In the genomic region with DNA sequence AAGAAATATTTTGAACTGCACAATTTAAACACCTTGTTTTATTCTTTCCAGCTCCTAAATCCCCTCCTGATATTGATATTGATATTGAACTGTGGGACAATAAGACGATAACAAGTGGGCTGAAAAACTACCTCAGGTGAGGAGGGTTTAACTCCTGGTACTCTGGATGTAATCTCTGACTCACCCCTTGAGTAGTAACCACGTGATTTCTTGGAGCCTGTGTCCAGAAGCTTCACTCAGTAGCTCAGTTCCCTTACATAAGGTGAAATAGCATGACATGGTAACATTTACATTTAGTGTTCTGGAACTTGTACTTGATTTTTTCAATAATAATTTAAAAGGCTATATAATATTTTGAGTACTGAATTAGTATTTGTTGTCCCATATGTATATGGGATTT, we compare ENCODE assay signal across 17 cellular contexts.
"Had no signal": no experiment of that assay in that cellular context is flagged by ENCODE, and none has a peak within 500 bp of the region (broad histone marks: within the 10 kb centered on the region; RNA-seq: fewer than 3 reads in every experiment).

No MANE protein-coding gene starts in this region.

- H3K27ac ChIP-seq: body of pancreas, gastroesophageal sphincter, heart right ventricle, ovary, sigmoid colon, spleen, upper lobe of left lung had no signal

- H3K27ac Mint-ChIP-seq: activated naive CD8-positive, alpha-beta T cell; naive thymus-derived CD4-positive, alpha-beta T cell; stimulated activated naive CD8-positive, alpha-beta T cell treated with anti-CD3 and anti-CD28 coated beads, Interleukin-15, amount 100 ng/mL, for 72 hours had no signal

- H3K9me3 Mint-ChIP-seq: stimulated activated naive CD8-positive, alpha-beta T cell treated with anti-CD3 and anti-CD28 coated beads, Interleukin-15, amount 100 ng/mL, for 72 hours had no signal

- H3K36me3 Mint-ChIP-seq: activated naive CD8-positive, alpha-beta T cell; naive thymus-derived CD4-positive, alpha-beta T cell had no signal

- H3K4me3 Mint-ChIP-seq: activated naive CD8-positive, alpha-beta T cell; naive thymus-derived CD4-positive, alpha-beta T cell; stimulated activated naive CD8-positive, alpha-beta T cell treated with anti-CD3 and anti-CD28 coated beads, Interleukin-15, amount 100 ng/mL, for 72 hours had no signal

- H3K4me3 ChIP-seq: body of pancreas, gastroesophageal sphincter, heart right ventricle, mucosa of descending colon, ovary, sigmoid colon, spleen, upper lobe of left lung had no signal

- H3K27me3 ChIP-seq: body of pancreas, gastroesophageal sphincter, heart right ventricle, ovary, sigmoid colon, spleen, upper lobe of left lung had no signal

- DNase-seq: activated CD4-positive, alpha-beta T cell treated with anti-CD3 and anti-CD28 coated beads, Interleukin-2, amount 50 U/mL, for 4 hours; activated CD4-positive, CD25-positive, alpha-beta regulatory T cell treated with anti-CD3 and anti-CD28 coated beads, Interleukin-2, amount 50 U/mL, for 72 hours; activated T-cell treated with anti-CD3 and anti-CD28 coated beads, Interleukin-2, amount 50 U/mL, for 1 hour; amygdala; body of pancreas; dermis blood vessel endothelial cell; heart right ventricle; mucosa of descending colon; naive thymus-derived CD4-positive, alpha-beta T cell; ovary; sigmoid colon; spleen; stimulated activated naive CD8-positive, alpha-beta T cell treated with anti-CD3 and anti-CD28 coated beads, Interleukin-15, amount 100 ng/mL, for 72 hours; T1000; upper lobe of left lung had no signal

- H3K4me1 Mint-ChIP-seq: naive thymus-derived CD4-positive, alpha-beta T cell; stimulated activated naive CD8-positive, alpha-beta T cell treated with anti-CD3 and anti-CD28 coated beads, Interleukin-15, amount 100 ng/mL, for 72 hours had no signal

- H3K4me1 ChIP-seq: body of pancreas, gastroesophageal sphincter, sigmoid colon, upper lobe of left lung had no signal

- H3K9me3 ChIP-seq: body of pancreas, gastroesophageal sphincter, heart right ventricle, mucosa of descending colon, ovary, sigmoid colon, upper lobe of left lung had no signal

- H3K27me3 Mint-ChIP-seq: activated naive CD8-positive, alpha-beta T cell; naive thymus-derived CD4-positive, alpha-beta T cell; stimulated activated naive CD8-positive, alpha-beta T cell treated with anti-CD3 and anti-CD28 coated beads, Interleukin-15, amount 100 ng/mL, for 72 hours had no signal

- H3K36me3 ChIP-seq: ovary had no signal
